In the genomic region with DNA sequence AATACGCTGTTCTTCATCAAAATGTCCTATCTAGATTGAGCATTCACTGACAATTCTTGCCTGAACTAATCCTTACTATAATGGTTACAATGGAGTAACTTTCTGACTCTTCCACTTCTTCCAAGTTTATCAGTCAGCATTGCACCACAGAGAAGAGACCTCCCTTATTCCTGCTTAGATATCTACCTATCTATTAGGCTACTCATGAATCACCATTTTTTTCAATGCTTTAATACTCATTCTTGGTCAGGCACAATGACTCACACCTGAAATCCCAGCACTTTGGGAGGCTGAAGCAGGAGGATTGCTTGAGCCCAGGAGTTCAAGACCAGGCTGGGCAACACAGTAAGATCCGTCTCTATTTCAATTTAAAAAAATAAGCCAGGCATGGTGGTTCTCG, we compare ENCODE assay signal across 1 cellular context.
A peak's percentile ranks its signal among the peaks of the same experiment; 100 is the strongest.
TF ChIP-seq lines count a peak whose summit lies in the region.

No MANE protein-coding gene starts in this region.

TF ChIP-seq in HCT116, 20 proteins besides CTCF, POLR2A, EP300 and RAD21 (continued from another document):
- peak; percentile 24; the same call in 1 of the 2 replicates for TF ChIP-seq FOSL1 (IDR thresholded peaks at IDR 0.05; ENCODE audit: low read depth)
- peak; percentile 35; the same call in 1 of the 2 replicates for TF ChIP-seq JUND (IDR thresholded peaks at IDR 0.05)
